10 cellular contexts compared by ENCODE assay signal in the genomic region with DNA sequence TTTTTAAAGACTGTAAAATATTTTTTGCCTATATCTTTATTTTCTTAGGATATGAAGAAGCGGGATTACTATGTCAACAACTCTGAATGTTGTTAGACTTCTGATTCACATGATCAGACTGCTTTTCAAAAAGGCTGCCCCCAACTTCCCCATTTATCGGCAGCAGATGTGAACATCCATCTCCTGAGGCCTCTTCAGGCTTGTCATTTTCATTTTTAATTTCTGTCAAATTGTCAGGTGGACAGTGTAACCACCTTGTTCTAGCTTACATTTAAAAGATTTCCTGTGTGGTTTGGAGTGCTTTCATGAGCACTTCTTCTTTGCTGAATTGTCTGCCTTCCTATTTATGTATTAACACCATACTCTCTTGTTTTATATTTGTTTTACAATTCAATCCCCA.
A peak's percentile ranks its signal among the peaks of the same experiment; 100 is the strongest.
DNase-seq lines count a peak whose midpoint lies in the region; ATAC-seq and TF ChIP-seq lines count a peak whose summit lies in the region.
"Had no signal": no experiment of that assay in that cellular context is flagged by ENCODE, and none has a peak within 500 bp of the region (broad histone marks: within the 10 kb centered on the region; RNA-seq: fewer than 3 reads in every experiment).

No MANE protein-coding gene starts in this region.

- no peak overlapping the region for H3K4ac ChIP-seq in trophoblast cell (ENCODE audit: low read depth, low read length)

- no peak overlapping the region for H2AK5ac ChIP-seq in trophoblast cell (ENCODE audit: low read length)

- no peak overlapping the region for H3K14ac ChIP-seq in trophoblast cell (ENCODE audit: low read length)

- no peak overlapping the region for H2BK12ac ChIP-seq in trophoblast cell (ENCODE audit: low read length)

- H3K4me1 ChIP-seq in Karpas-422 (ENCODE audit: low read length) (peaks cover 94% of the 10 kb centered on the region), ascending aorta (no peaks in the 10 kb centered on the region), trophoblast cell (ENCODE audit: control insufficient read depth in 1 of 2, insufficient read depth in 2 of 2, low read length in 2 of 2) (no peaks in the 10 kb centered on the region)

- peak; percentile 94 for DNase-seq in Karpas-422
- no peak for DNase-seq in left colon
- no peak for DNase-seq in ascending aorta (ENCODE audit: low spot score in 2 of 2)
- no peak for DNase-seq in trophoblast cell
- no peak for DNase-seq in cerebellar cortex (ENCODE audit: low spot score)
- no peak for DNase-seq in superior temporal gyrus (ENCODE audit: extremely low spot score)
- DNase-seq: stimulated activated CD4-positive, alpha-beta T cell treated with anti-CD3 and anti-CD28 coated beads, Interleukin-12 subunit alpha, Interleukin-12 subunit beta, amount 100 ng/mL, for 4 hours had no signal

- H3K27ac ChIP-seq in Karpas-422 (ENCODE audit: low read length) (peak overlapping the region; percentile 99), ascending aorta (no peak overlapping the region), trophoblast cell (ENCODE audit: low read depth, low read length) (no peak overlapping the region)

- H3K79me1 ChIP-seq in trophoblast cell (ENCODE audit: low read length) = no peaks in the 10 kb centered on the region

- H3K4me3 ChIP-seq in Karpas-422 (ENCODE audit: low read length) (peak overlapping the region; percentile 48), ascending aorta (no peak overlapping the region), trophoblast cell (ENCODE audit: low read depth, low read length) (no peak overlapping the region)

- H3K27me3 ChIP-seq in Karpas-422 (ENCODE audit: low read length) (no peaks in the 10 kb centered on the region), ascending aorta (no peaks in the 10 kb centered on the region), trophoblast cell (ENCODE audit: insufficient read depth, low read length) (no peaks in the 10 kb centered on the region)

- peak overlapping the region; percentile 68 for H3K9ac ChIP-seq in Karpas-422 (ENCODE audit: low read length)
- H3K9ac ChIP-seq in trophoblast cell (ENCODE audit: low read length) = no peak overlapping the region

- H2AFZ ChIP-seq in Karpas-422 (ENCODE audit: low read length) (no peak overlapping the region), trophoblast cell (ENCODE audit: insufficient read depth, low read length, poor library complexity) (no peak overlapping the region)

- H3K9me3 ChIP-seq in Karpas-422 (ENCODE audit: low read length) = no peaks in the 10 kb centered on the region
- no peaks in the 10 kb centered on the region for H3K9me3 ChIP-seq in ascending aorta
- H3K9me3 ChIP-seq in trophoblast cell (ENCODE audit: insufficient read depth, low read depth, low read length) = no peaks in the 10 kb centered on the region

- H3K79me2 ChIP-seq in Karpas-422 (ENCODE audit: low read length) (peaks cover 29% of the 10 kb centered on the region), trophoblast cell (ENCODE audit: control insufficient read depth, insufficient read depth, low read length, poor library complexity) (no peaks in the 10 kb centered on the region)

- no peak overlapping the region for H2BK120ac ChIP-seq in trophoblast cell (ENCODE audit: insufficient read depth, low read length, poor library complexity)

- WGBS in trophoblast cell (ENCODE audit: extremely low coverage, insufficient coverage, insufficient read length) = no CpG with 5 or more reads among the region's 2 CpGs

- no peak overlapping the region for H3K18ac ChIP-seq in trophoblast cell (ENCODE audit: low read length)

- H4K8ac ChIP-seq in trophoblast cell (ENCODE audit: low read depth, low read length) = no peak overlapping the region

- ATAC-seq in GM18870 (IDR thresholded peaks at IDR 0.05; ENCODE audit: unreplicated experiment) (peak; percentile 74), HG02610 (IDR thresholded peaks at IDR 0.05; ENCODE audit: unreplicated experiment) (peak; percentile 71), left colon (peak; percentile 26)
- ATAC-seq: HCT116 had no signal

- H3K23ac ChIP-seq in trophoblast cell (ENCODE audit: low read length) = no peak overlapping the region

- TF ChIP-seq CTCF in ascending aorta (IDR thresholded peaks at IDR 0.05) = no peak

- no peak overlapping the region for H4K91ac ChIP-seq in trophoblast cell (ENCODE audit: low read depth, low read length)

- no peak overlapping the region for H2BK5ac ChIP-seq in trophoblast cell (ENCODE audit: low read depth, low read length, poor library complexity)

- H4K20me1 ChIP-seq in Karpas-422 (ENCODE audit: insufficient read depth, low read depth, low read length) = no peaks in the 10 kb centered on the region

- intact Hi-C loops in left colon (cut with DNase I, micrococcal nuclease) (no loop called here), ascending aorta (cut with DNase I) (no loop called here)

- H3K4me2 ChIP-seq in Karpas-422 (ENCODE audit: low read depth, low read length, poor library complexity, severe bottlenecking) (peak overlapping the region; percentile 83), trophoblast cell (ENCODE audit: low read length) (no peak overlapping the region)

- H3K36me3 ChIP-seq in Karpas-422 (ENCODE audit: insufficient read depth, low read length) = peaks cover 57% of the 10 kb centered on the region
- no peaks in the 10 kb centered on the region for H3K36me3 ChIP-seq in ascending aorta
- H3K36me3 ChIP-seq in trophoblast cell (ENCODE audit: control insufficient read depth in 1 of 2, insufficient read depth in 2 of 2, low read length in 2 of 2) = peaks cover 0 to 3% of the 10 kb centered on the region in 2 experiments

- H3K9me2 ChIP-seq in Karpas-422 (replicated peaks; ENCODE audit: insufficient read depth, low read length) = no peaks in the 10 kb centered on the region

- no peak overlapping the region for H4K12ac ChIP-seq in trophoblast cell (ENCODE audit: low read depth, low read length)
